In genomic region chr16:30569746-30570325, GRCh38 we compare ENCODE assay signal across 15 cellular contexts. TPM values are rescaled to one million over a fixed set of nuclear protein-coding genes. Genes with fewer than 3 reads are reported as not detected.
DNase-seq lines count a peak whose midpoint lies in the region; ATAC-seq, FAIRE-seq and TF ChIP-seq lines count a peak whose summit lies in the region.
"Had no signal": no experiment of that assay in that cellular context is flagged by ENCODE, and none has a peak within 500 bp of the region (broad histone marks: within the 10 kb centered on the region; RNA-seq: fewer than 3 reads in every experiment).

No MANE protein-coding gene starts in this region.

- H3K4me1 ChIP-seq in right lobe of liver, result peaks cover 0 to 12% (median under 1%) of the 10 kb centered on the region in 4 donors
- H3K4me1 ChIP-seq in stomach, result peaks cover 19 to 51% (median 25%) of the 10 kb centered on the region in 4 donors

- intact Hi-C loops in right lobe of liver (cut with DNase I), result no loop called here
- intact Hi-C loops in stomach (cut with DNase I; ENCODE audit: low total_unique reads), result loop anchor here (10.0 kb wide), 1 partner anchor 85 kb away; the partner anchor contains the start of genes FBRS and PRR14

- TF ChIP-seq CTCF in VCaP (conservative IDR thresholded peaks at IDR 0.05) (no peak), right lobe of liver (IDR thresholded peaks at IDR 0.05) (no peak), stomach (IDR thresholded peaks at IDR 0.05) (no peak)

- TF ChIP-seq EP300 in stomach (IDR thresholded peaks at IDR 0.05), result no peak

- WGBS in right lobe of liver (ENCODE audit: insufficient coverage, low coverage, low lambda C conversion rate, missing lambda C conversion rate), result 60% methylated on average over 1 of the region's 41 CpGs
- WGBS in stomach, 5 donors, result 83 to 91% (median 89%) methylated on average over 8 to 41 of the region's 41 CpGs

- TF ChIP-seq POLR2A in right lobe of liver (IDR thresholded peaks at IDR 0.05) (no peak), stomach (IDR thresholded peaks at IDR 0.05) (no peak)

- no peak for ATAC-seq in right lobe of liver

- DNase-seq in H7 (peak; percentile 56), right lobe of liver (no peak), stomach (no peak), SHP77 treated with DMSO at 0.1 percent for 48 hours (lab: John Stamatoyannopoulos, UW) (no peak), frontal cortex (ENCODE audit: low spot score in 2 of 2) (no peak), NOMO-1 treated with DMSO at 0.1 percent for 48 hours (lab: John Stamatoyannopoulos, UW; ENCODE audit: unreplicated experiment) (no peak)
- DNase-seq: activated T-cell treated with anti-CD3 and anti-CD28 coated beads, Interleukin-2, amount 50 U/mL, for 48 hours; endodermal cell; head of caudate nucleus; KBM-7; NCI-H1930; NCI-H774 had no signal

- FAIRE-seq in frontal cortex (lab: Jason Lieb, UNC), result no peak
- FAIRE-seq: D721Med had no signal

- H3K4me3 ChIP-seq in H7 (ENCODE audit: insufficient read depth, low read depth, low read length), result no peak overlapping the region
- peak overlapping the region in 1 of 3 donors; percentile 3 for H3K4me3 ChIP-seq in right lobe of liver
- peak overlapping the region in 1 of 4 donors; percentile 81 for H3K4me3 ChIP-seq in stomach
- H3K4me3 ChIP-seq: SJSA1 had no signal

- H3K27ac ChIP-seq in VCaP (peak overlapping the region; percentile 93), right lobe of liver (peak overlapping the region in 2 of 3 donors; percentile 49 to 89), stomach (peak overlapping the region in 4 of 5 donors; percentile 92 to 99 (median 96))
- H3K27ac ChIP-seq: SJSA1 had no signal

- H3K36me3 ChIP-seq in H7 (replicated peaks; ENCODE audit: control insufficient read depth, insufficient read depth, low read length) (no peaks in the 10 kb centered on the region; the same call in 1 of the 2 replicates), right lobe of liver (no peaks in the 10 kb centered on the region), stomach (peaks cover 0 to 5% (median 2%) of the 10 kb centered on the region in 4 donors)
- H3K36me3 ChIP-seq: SJSA1 had no signal

- no peaks in the 10 kb centered on the region for H3K27me3 ChIP-seq in H7 (ENCODE audit: control insufficient read depth, insufficient read depth, low read length)
- no peaks in the 10 kb centered on the region for H3K27me3 ChIP-seq in right lobe of liver
- H3K27me3 ChIP-seq in stomach, result no peaks in the 10 kb centered on the region
- H3K27me3 ChIP-seq: SJSA1 had no signal

- H3K9me3 ChIP-seq in right lobe of liver (no peaks in the 10 kb centered on the region), stomach (no peaks in the 10 kb centered on the region)
- H3K9me3 ChIP-seq: SJSA1 had no signal

RNA-seq across cellular contexts. Expression of gene ZNF688, which starts 1.7 kb away (rescaled TPM):
- 3.0 and 8.5 TPM in 2 replicates for total RNA-seq in H7 (2014; rRNA removed; shearing (Covaris generic))
- total RNA-seq in right lobe of liver (10 to 100 TPM in 1 of 6 experiments, 1 to 10 TPM in 5; 4.0 to 11.5 (median 6.5) TPM), stomach (100 to 1,000 TPM in 1 of 5 donors, 10 to 100 TPM in 3, 1 to 10 TPM in 1; 9.4 to 123 (median 18.3) TPM), frontal cortex (7.3 TPM)
- 10 to 100 TPM; 25.2 to 26.1 (median 25.3) TPM for polyA plus RNA-seq in stomach

RNA-seq across cellular contexts. Expression of gene ZNF764, which starts 11.7 kb away (rescaled TPM):
- 10.2 and 13.8 TPM in 2 replicates for total RNA-seq in H7 (2014; rRNA removed; shearing (Covaris generic))
- total RNA-seq in right lobe of liver (1 to 10 TPM; 3.2 to 6.5 (median 4.8) TPM), stomach (100 to 1,000 TPM in 1 of 5 donors, 10 to 100 TPM in 3, 1 to 10 TPM in 1; 3.5 to 107 (median 13.4) TPM), frontal cortex (6.1 TPM)
- polyA plus RNA-seq in stomach, result 1 to 10 TPM; 3.9 to 7.8 (median 6.8) TPM

RNA-seq across cellular contexts. Expression of gene ZNF785, which starts 15.7 kb away (rescaled TPM):
- total RNA-seq in H7 (2014; rRNA removed; shearing (Covaris generic)), result 2.8 and 8.5 TPM in 2 replicates
- total RNA-seq in right lobe of liver, result 1 to 10 TPM; 2.4 to 6.5 (median 5.6) TPM
- 10 to 100 TPM in 3 of 5 donors, 1 to 10 TPM in 2; 7.8 to 49.0 (median 10.3) TPM for total RNA-seq in stomach
- 1 to 10 TPM; 3.8 to 5.4 (median 4.6) TPM for polyA plus RNA-seq in stomach
- total RNA-seq in frontal cortex, result 18.3 TPM

RNA-seq across cellular contexts. Expression of gene ZNF747, which starts 35.2 kb away (rescaled TPM):
- total RNA-seq in H7 (2014; rRNA removed; shearing (Covaris generic)), result 14.5 and 16.2 TPM in 2 replicates
- total RNA-seq in right lobe of liver (1 to 10 TPM; 5.3 to 9.7 (median 6.4) TPM), stomach (10 to 100 TPM; 10.3 to 18.7 (median 12.9) TPM), frontal cortex (15.1 TPM)
- 1 to 10 TPM; 6.2 to 7.8 (median 7.3) TPM for polyA plus RNA-seq in stomach

RNA-seq across cellular contexts. Expression of gene ZNF689, which starts 40.4 kb away (rescaled TPM):
- 17.3 and 18.7 TPM in 2 replicates for total RNA-seq in H7 (2014; rRNA removed; shearing (Covaris generic))
- total RNA-seq in right lobe of liver (1 to 10 TPM; 3.9 to 5.8 (median 4.4) TPM), stomach (10 to 100 TPM in 2 of 5 donors, 1 to 10 TPM in 2, under 1 TPM in 1; 0.58 to 86.4 (median 7.1) TPM), frontal cortex (9.0 TPM)
- polyA plus RNA-seq in stomach, result 1 to 10 TPM; 2.0 to 4.4 (median 3.1) TPM
